Comparison of ENCODE assay signal across 8 cellular contexts in the genomic region with DNA sequence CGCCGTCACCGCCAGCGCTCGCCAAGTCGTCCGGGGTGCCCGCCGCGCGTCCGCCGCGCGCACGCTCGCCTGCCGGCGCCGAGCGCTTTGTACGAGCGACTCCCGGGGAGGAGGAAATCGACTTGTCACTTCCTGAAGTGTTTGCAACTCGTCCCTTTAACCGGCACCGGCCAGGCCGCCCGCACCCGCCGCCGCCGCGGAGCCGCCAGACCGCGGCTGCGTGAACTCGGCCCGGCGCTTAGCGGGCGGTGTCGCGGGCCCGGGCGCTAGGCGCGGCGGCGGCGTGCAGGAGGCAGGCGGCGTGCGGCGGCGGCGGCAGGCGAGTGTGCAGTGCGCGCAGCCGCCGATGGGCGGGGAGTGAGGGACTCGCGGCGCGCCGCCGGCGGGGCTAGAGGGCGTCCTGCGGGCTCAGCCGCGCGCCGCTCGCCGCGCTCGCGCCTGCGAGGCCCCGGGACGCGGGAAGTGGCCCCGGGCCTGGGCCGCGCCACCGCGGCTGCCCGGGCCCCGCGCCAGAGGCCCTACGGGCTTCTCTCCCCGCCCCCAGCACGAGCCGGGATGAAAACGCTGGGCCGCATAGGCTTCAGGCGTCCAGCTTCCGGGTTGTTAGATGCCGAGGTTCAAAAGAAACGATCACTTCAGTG. TPM values are rescaled to one million over a fixed set of nuclear protein-coding genes. Genes with fewer than 3 reads are reported as not detected.
DNase-seq lines count a peak whose midpoint lies in the region; ATAC-seq and TF ChIP-seq lines count a peak whose summit lies in the region.

A gene with protein sequence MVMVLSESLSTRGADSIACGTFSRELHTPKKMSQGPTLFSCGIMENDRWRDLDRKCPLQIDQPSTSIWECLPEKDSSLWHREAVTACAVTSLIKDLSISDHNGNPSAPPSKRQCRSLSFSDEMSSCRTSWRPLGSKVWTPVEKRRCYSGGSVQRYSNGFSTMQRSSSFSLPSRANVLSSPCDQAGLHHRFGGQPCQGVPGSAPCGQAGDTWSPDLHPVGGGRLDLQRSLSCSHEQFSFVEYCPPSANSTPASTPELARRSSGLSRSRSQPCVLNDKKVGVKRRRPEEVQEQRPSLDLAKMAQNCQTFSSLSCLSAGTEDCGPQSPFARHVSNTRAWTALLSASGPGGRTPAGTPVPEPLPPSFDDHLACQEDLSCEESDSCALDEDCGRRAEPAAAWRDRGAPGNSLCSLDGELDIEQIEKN (minus strand): TSS at position 332 of the 641 bp plus-strand sequence. CDS start 37,665 bp downstream, outside the sequence.

- peaks cover 12% of the 10 kb centered on the region; the same call in 1 of the 2 replicates for H4K20me1 ChIP-seq in SK-N-SH (ENCODE audit: insufficient read depth)

- H3K4me1 ChIP-seq in HUES64 (ENCODE audit: insufficient read depth, low read length) (peaks cover 49% of the 10 kb centered on the region), SK-N-SH (ENCODE audit: control insufficient read depth in 1 of 2, insufficient read depth in 2 of 2, low read depth in 1 of 2, low read length in 1 of 2) (peaks cover 12 to 26% of the 10 kb centered on the region in 2 experiments; a peak in 2 of 4 replicates)

- H3K36me3 ChIP-seq in HUES64 (ENCODE audit: insufficient read depth, low read length): peaks cover 12% of the 10 kb centered on the region
- peaks cover 9 to 12% of the 10 kb centered on the region in 2 experiments for H3K36me3 ChIP-seq in SK-N-SH (replicated peaks in 1 of 2; ENCODE audit: control insufficient read depth in 1 of 2, insufficient read depth in 2 of 2, low read length in 1 of 2)

- no peak for TF ChIP-seq RAD21 in SK-N-SH (IDR thresholded peaks at IDR 0.05; ENCODE audit: low read length)

- DNase-seq in DMS79 (lab: John Stamatoyannopoulos, UW) (peak; percentile 12), SK-N-SH (peak; percentile 92), glomerular endothelial cell (ENCODE audit: extremely low read depth, low read depth, low spot score) (no peak), occipital lobe (lab: John Stamatoyannopoulos, UW) (peak; percentile 71)
- peak; percentile 85 for DNase-seq in activated naive CD4-positive, alpha-beta T cell treated with anti-CD3 and anti-CD28 coated beads, Interleukin-2, amount 50 U/mL, for 16 hours

- WGBS in HUES64: under 1% methylated on average over 105 of the region's 105 CpGs
- 0% methylated on average over 1 of the region's 105 CpGs for WGBS in SK-N-SH (ENCODE audit: low lambda C conversion rate)

- CTCF ChIA-PET in SK-N-SH (lab: Yijun Ruan, JAX): interaction anchor here (1.0 to 6.5 kb wide), 8 partner anchors 11 to 354 kb away, joined by 3 to 105 read pairs (median 16); no protein-coding TSS in a partner anchor

- no peaks in the 10 kb centered on the region for H3K9me3 ChIP-seq in HUES64 (ENCODE audit: insufficient read depth, low read depth, low read length)
- no peaks in the 10 kb centered on the region for H3K9me3 ChIP-seq in SK-N-SH

- peaks cover 21% of the 10 kb centered on the region for H3F3A ChIP-seq in SK-N-SH (replicated peaks; ENCODE audit: insufficient read depth)

- peak within 1 kb of the TSS; percentile 71; the same call in 1 of the 2 replicates for H3K27ac ChIP-seq in HUES64 (ENCODE audit: low read depth, low read length)
- H3K27ac ChIP-seq in SK-N-SH (ENCODE audit: low read depth in 2 of 2, low read length in 1 of 2): peak within 1 kb of the TSS; percentile 34 to 76; a peak in 3 of 4 replicates
- H3K27ac ChIP-seq in temporal lobe (ENCODE audit: low read depth, low read length): peak within 1 kb of the TSS; percentile 93

- TF ChIP-seq EP300 in SK-N-SH (IDR thresholded peaks at IDR 0.05; ENCODE audit: borderline replicate concordance in 1 of 2, low read depth in 1 of 2, low read length in 1 of 2): no peak

- H3K4me3 ChIP-seq in HUES64 (ENCODE audit: low read length) (peak within 1 kb of the TSS; percentile 68), SK-N-SH (ENCODE audit: low read depth in 2 of 2, low read length in 1 of 2) (peak within 1 kb of the TSS; percentile 74 to 80)

- H3K27me3 ChIP-seq in HUES64 (ENCODE audit: insufficient read depth, low read length) (peaks cover 24% of the 10 kb centered on the region), SK-N-SH (ENCODE audit: insufficient read depth) (no peaks in the 10 kb centered on the region)

- POLR2A ChIA-PET in SK-N-SH (lab: Yijun Ruan, JAX): no interaction called here

- no peak for TF ChIP-seq CTCF in SK-N-SH (IDR thresholded peaks at IDR 0.05)

- peak within 1 kb of the TSS; percentile 81 for H3K9ac ChIP-seq in HUES64 (ENCODE audit: low read depth, low read length)
- H3K9ac ChIP-seq in SK-N-SH: peak within 1 kb of the TSS; percentile 69; the same call in 1 of the 2 replicates

- peak within 1 kb of the TSS; percentile 48; the same call in 1 of the 2 replicates for H2AFZ ChIP-seq in SK-N-SH (ENCODE audit: low read depth)

- H3K79me2 ChIP-seq in SK-N-SH (ENCODE audit: insufficient read depth): peaks cover 19% of the 10 kb centered on the region; the same call in 1 of the 2 replicates

- H3K9me2 ChIP-seq in SK-N-SH: no peaks in the 10 kb centered on the region

- ATAC-seq in GM21447 (IDR thresholded peaks at IDR 0.05; ENCODE audit: unreplicated experiment): peak; percentile 50

- H3K4me2 ChIP-seq in SK-N-SH: peak within 1 kb of the TSS; percentile 97

TF ChIP-seq in SK-N-SH, 30 proteins besides CTCF, POLR2A, EP300 and RAD21:
- 0 out of 2 replicates have a peak, but pooled peaks have one; percentile 1 for TF ChIP-seq MXI1 (IDR thresholded peaks at IDR 0.05; ENCODE audit: low read depth, low read length)
- TF ChIP-seq TAF1 (IDR thresholded peaks at IDR 0.05; ENCODE audit: borderline replicate concordance, low read depth, low read length): no peak
- peak; percentile 16; the same call in 1 of the 2 replicates for TF ChIP-seq POLR2AphosphoS5 (IDR thresholded peaks at IDR 0.05; ENCODE audit: low read depth, low read length)
- TF ChIP-seq ELF1 (IDR thresholded peaks at IDR 0.05): peak; percentile 71

RNA-seq across cellular contexts. Expression of the gene that starts here (rescaled TPM):
- 11.2 TPM for polyA plus RNA-seq in HUES64 (2013, experiment 1 of 2)
- polyA plus RNA-seq in HUES64 (2013, experiment 2 of 2): 12.9 TPM
- polyA plus RNA-seq in SK-N-SH (2012; rRNA removed): 5.2 and 5.6 TPM in 2 replicates
- 2.2 and 3.6 TPM in 2 replicates for polyA plus RNA-seq in SK-N-SH (2012; cell fraction: cytosol; rRNA removed)
- 11.3 and 11.7 TPM in 2 replicates for polyA plus RNA-seq in SK-N-SH (2012; cell fraction: nucleus; rRNA removed)
- total RNA-seq in glomerular endothelial cell (17.0 and 27.2 TPM in 2 replicates), occipital lobe (35.1 TPM), temporal lobe (17.0 TPM)
